9 cellular contexts compared by ENCODE assay signal in the genomic region with DNA sequence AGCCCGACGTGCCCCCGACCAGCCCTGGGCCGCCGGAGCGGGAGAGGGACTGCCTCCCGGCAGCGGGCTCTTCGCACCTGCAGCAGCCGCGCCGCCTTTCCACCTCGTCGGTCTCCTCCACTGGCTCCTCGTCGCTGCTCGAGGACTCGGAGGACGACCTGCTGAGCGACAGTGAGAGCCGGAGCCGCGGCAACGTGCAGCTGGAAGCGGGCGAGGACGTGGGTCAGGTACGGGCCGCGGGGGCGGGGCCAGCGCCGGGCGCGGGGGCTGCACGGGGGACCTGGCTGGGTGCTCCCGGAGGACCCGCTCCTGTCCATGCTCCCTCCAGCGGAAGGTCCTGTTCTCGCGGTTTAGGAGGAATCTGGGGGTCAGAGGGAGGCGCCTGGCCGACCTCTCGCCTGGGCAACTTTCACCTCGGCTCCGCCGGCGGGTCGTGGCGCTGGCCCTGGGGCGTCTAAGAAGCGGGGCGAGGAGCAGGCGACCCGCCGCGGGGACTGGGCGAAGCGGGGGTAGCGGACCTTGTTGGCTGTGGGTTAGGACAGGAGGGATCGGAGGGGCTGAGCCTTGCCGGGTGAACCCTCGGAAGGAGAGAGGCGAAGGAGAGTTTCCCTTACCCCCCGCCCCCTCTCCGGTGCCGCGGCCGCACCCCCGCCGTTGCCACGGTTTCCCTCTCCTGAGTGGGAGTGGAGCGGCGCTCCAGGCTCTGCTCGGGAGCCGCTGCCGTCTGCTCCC. TPM values are rescaled to one million over a fixed set of nuclear protein-coding genes. Genes with fewer than 3 reads are reported as not detected.
DNase-seq lines count a peak whose midpoint lies in the region; ATAC-seq, FAIRE-seq and TF ChIP-seq lines count a peak whose summit lies in the region.
"Had no signal": no experiment of that assay in that cellular context is flagged by ENCODE, and none has a peak within 500 bp of the region (broad histone marks: within the 10 kb centered on the region; RNA-seq: fewer than 3 reads in every experiment).

No MANE protein-coding gene starts in this region.

- no peaks in the 10 kb centered on the region for H3K79me2 ChIP-seq in OCI-LY7 (ENCODE audit: insufficient read depth, low read depth, low read length)
- no peaks in the 10 kb centered on the region for H3K79me2 ChIP-seq in GM12878 (ENCODE audit: control insufficient read depth, insufficient read depth, low read length)

- no peaks in the 10 kb centered on the region for H3K9me2 ChIP-seq in OCI-LY7 (ENCODE audit: insufficient read depth, low read length)

- H3K27ac ChIP-seq in OCI-LY7 (ENCODE audit: low read depth, low read length, poor library complexity, severe bottlenecking) (no peak overlapping the region), GM12878 (ENCODE audit: control insufficient read depth, insufficient read depth) (no peak overlapping the region), lower lobe of right lung (no peak overlapping the region), testis (no peak overlapping the region)

- H3K36me3 ChIP-seq in OCI-LY7 (ENCODE audit: insufficient read depth, low read length): no peaks in the 10 kb centered on the region
- no peaks in the 10 kb centered on the region for H3K36me3 ChIP-seq in GM12878 (ENCODE audit: control insufficient read depth in 2 of 2, insufficient read depth in 2 of 2, low read length in 1 of 2)
- H3K36me3 ChIP-seq in lower lobe of right lung: no peaks in the 10 kb centered on the region
- no peaks in the 10 kb centered on the region for H3K36me3 ChIP-seq in testis (ENCODE audit: low read depth, missing control alignments)

- no peak for TF ChIP-seq CTCF in OCI-LY7 (conservative IDR thresholded peaks at IDR 0.05; ENCODE audit: low read length)
- TF ChIP-seq CTCF in GM12878 (IDR thresholded peaks at IDR 0.05 in 2 of 3, conservative IDR thresholded peaks at IDR 0.05 in 1 of 3; ENCODE audit: control insufficient read depth in 2 of 3, extremely low read depth in 1 of 3, insufficient read depth in 1 of 3, low read depth in 3 of 3, low read length in 3 of 3): no peak
- no peak for TF ChIP-seq CTCF in lower lobe of right lung (IDR thresholded peaks at IDR 0.05)
- no peak for TF ChIP-seq CTCF in testis (IDR thresholded peaks at IDR 0.05)

- no peak for FAIRE-seq in GM12878 (lab: Jason Lieb, UNC)
- FAIRE-seq: endometrium had no signal

- H3K27me3 ChIP-seq in GM12878 (replicated peaks in 1 of 2; ENCODE audit: control insufficient read depth in 2 of 2, insufficient read depth in 2 of 2, low read length in 1 of 2) (peaks cover 7 to 8% of the 10 kb centered on the region in 2 experiments; a peak in 3 of 4 replicates), lower lobe of right lung (ENCODE audit: low read depth) (peaks cover 51% of the 10 kb centered on the region), testis (no peaks in the 10 kb centered on the region)

- H3K9me3 ChIP-seq in OCI-LY7 (ENCODE audit: low read length) (no peaks in the 10 kb centered on the region), GM12878 (replicated peaks; ENCODE audit: control insufficient read depth, insufficient read depth, low read length) (no peaks in the 10 kb centered on the region), lower lobe of right lung (no peaks in the 10 kb centered on the region), testis (no peaks in the 10 kb centered on the region)

- no peak for TF ChIP-seq EP300 in GM12878 (IDR thresholded peaks at IDR 0.05; ENCODE audit: borderline replicate concordance in 1 of 2, control insufficient read depth in 1 of 2, low read depth in 2 of 2, low read length in 2 of 2)

- H4K20me1 ChIP-seq in OCI-LY7 (ENCODE audit: insufficient read depth, low read length): no peaks in the 10 kb centered on the region
- H4K20me1 ChIP-seq in GM12878 (ENCODE audit: control insufficient read depth, insufficient read depth): no peaks in the 10 kb centered on the region; the same call in 1 of the 2 replicates

- RAD21 ChIA-PET in GM12878 (lab: Charles Lee; ENCODE audit: unreplicated experiment): interaction anchor here (1.0 to 2.7 kb wide), 4 partner anchors 11 to 28 kb away, joined by 3 to 16 read pairs (median 10); a partner anchor contains a TSS

- peak; percentile 45 for DNase-seq in NCI-H82 (lab: John Stamatoyannopoulos, UW)
- DNase-seq in NCI-H82 treated with DMSO at 0.1 percent for 48 hours (lab: John Stamatoyannopoulos, UW; ENCODE audit: unreplicated experiment): no peak
- peak; percentile 55 for DNase-seq in OCI-LY7 (ENCODE audit: low spot score)
- no peak for DNase-seq in GM12878 (ENCODE audit: low read depth, low spot score)
- peak; percentile 55 for DNase-seq in lower lobe of right lung
- peak; percentile 24 for DNase-seq in testis
- DNase-seq in C1 segment of cervical spinal cord (lab: John Stamatoyannopoulos, UW): no peak

- intact Hi-C loops in OCI-LY7 (cut with micrococcal nuclease; ENCODE audit: unreplicated experiment): no loop called here
- intact Hi-C loops in GM12878 (cut with micrococcal nuclease; ENCODE audit: unreplicated experiment): no loop called here
- intact Hi-C loops in lower lobe of right lung (cut with DNase I): no loop called here
- intact Hi-C loops in testis (cut with DNase I; ENCODE audit: low total_unique reads): no loop called here

- in situ Hi-C loops in GM12878 (cut with MboI): no loop called here

- BruUV-seq in OCI-LY7 (replicated peaks; lab: Mats Ljungman, UMichigan) (no TSS peak), GM12878 (replicated peaks; lab: Mats Ljungman, UMichigan) (no TSS peak)

- WGBS in GM12878 (ENCODE audit: insufficient coverage, insufficient replicate concordance, low lambda C conversion rate, missing lambda C conversion rate): 1% methylated on average over 49 of the region's 77 CpGs
- WGBS in testis, 2 donors: 1% methylated on average over 32 to 70 of the region's 77 CpGs

- H3K4me1 ChIP-seq in OCI-LY7 (ENCODE audit: insufficient read depth, low read length, poor library complexity, severe bottlenecking): peaks cover 22% of the 10 kb centered on the region
- peaks cover 29% of the 10 kb centered on the region for H3K4me1 ChIP-seq in GM12878 (ENCODE audit: control insufficient read depth, insufficient read depth, low read length)
- H3K4me1 ChIP-seq in lower lobe of right lung: peaks cover 35% of the 10 kb centered on the region
- peaks cover 17% of the 10 kb centered on the region for H3K4me1 ChIP-seq in testis

- ATAC-seq in HG02840 (IDR thresholded peaks at IDR 0.05; ENCODE audit: low FRiP score, unreplicated experiment): peak; percentile 24
- peak; percentile 8 for ATAC-seq in GM12878
- peak; percentile 10 to 11 for ATAC-seq in lower lobe of right lung

- no peak overlapping the region for H3K9ac ChIP-seq in GM12878 (ENCODE audit: control insufficient read depth, insufficient read depth, low read length)

- H2AFZ ChIP-seq in OCI-LY7 (ENCODE audit: low read length) (no peak overlapping the region), GM12878 (ENCODE audit: control insufficient read depth, low read depth, low read length) (peak overlapping the region; percentile 78)

- TF ChIP-seq RAD21 in GM12878 (IDR thresholded peaks at IDR 0.05; ENCODE audit: insufficient read depth, low read depth, low read length): no peak

- SMC1A ChIA-PET in GM12878 (lab: Charles Lee; ENCODE audit: uncharacterized antibody, unreplicated experiment): interaction anchor here (1.2 to 2.2 kb wide), 2 partner anchors 12 to 28 kb away, joined by 4 to 8 read pairs; no protein-coding TSS in a partner anchor

- H3K4me2 ChIP-seq in OCI-LY7 (ENCODE audit: low read length) (peak overlapping the region; percentile 78), GM12878 (ENCODE audit: control insufficient read depth, insufficient read depth) (peak overlapping the region; percentile 89)

- CTCF ChIA-PET in OCI-LY7 (lab: Charles Lee; ENCODE audit: unreplicated experiment) (no interaction called here), GM12878 (lab: Yijun Ruan, JAX) (interaction anchor here (0.6 to 3.2 kb wide), 2 partner anchors 28 to 30 kb away, joined by 3 to 19 read pairs; no protein-coding TSS in a partner anchor)

- peak overlapping the region; percentile 68 for H3K4me3 ChIP-seq in OCI-LY7 (ENCODE audit: low read depth, low read length, poor library complexity, severe bottlenecking)
- H3K4me3 ChIP-seq in GM12878: peak overlapping the region; percentile 73
- peak overlapping the region; percentile 84 for H3K4me3 ChIP-seq in lower lobe of right lung
- H3K4me3 ChIP-seq in testis: peak overlapping the region; percentile 43 to 51

- POLR2A ChIA-PET in OCI-LY7 (lab: Charles Lee) (no interaction called here), GM12878 (lab: Charles Lee) (interaction anchor here (0.9 to 2.8 kb wide), 2 partner anchors 10 to 17 kb away, joined by 3 to 16 read pairs; no protein-coding TSS in a partner anchor)

- no peak for TF ChIP-seq POLR2A in GM12878 (IDR thresholded peaks at IDR 0.05; ENCODE audit: low read depth, low read length)
- TF ChIP-seq POLR2A in testis (IDR thresholded peaks at IDR 0.05): no peak

RNA-seq across cellular contexts. Expression of a gene that starts 0.7 kb away (rescaled TPM):
- not detected in 2 replicates for total RNA-seq in OCI-LY7 (2014; rRNA removed; shearing (Covaris generic))
- total RNA-seq in OCI-LY7 (2022) (not detected in 2 replicates), GM12878 (2014; rRNA removed) (0.54 and 0.90 TPM in 2 replicates), GM12878 (2014; rRNA removed; fragmentation: Illumina TruSeq; extraction: Trizol) (0.27 and 0.32 TPM in 2 replicates), GM12878 (2021) (0.64 and 0.67 TPM in 2 replicates), lower lobe of right lung (0.32 TPM), testis (10 to 100 TPM; 16.7 to 21.3 TPM)
- 0.71 and 1.6 TPM in 2 replicates for total RNA-seq in GM12878 (2013; cell fraction: nucleolus; rRNA removed)
- polyA plus RNA-seq in GM12878 (2011; ENCODE audit: low read depth): 0.17 TPM
- polyA plus RNA-seq in GM12878 (2011; rRNA removed) (0.48 and 1.5 TPM in 2 replicates), GM12878 (2014; fragmentation: Illumina TruSeq; extraction: Trizol) (0.04 TPM in 1 of 2 replicates, not detected in the other), GM12878 (2014; fragmentation: Nextera tagmentation; extraction: Ambion mirVana) (under 1 TPM in 1 of 2 experiments, not detected in 1; 0.07 TPM), GM12878 (2014; rRNA removed) (0.73 and 0.91 TPM in 2 replicates), GM12878 (2016; fragmentation: Nextera tagmentation; extraction: Ambion mirVana) (under 1 TPM; 0.12 to 0.49 TPM), testis (ENCODE audit: insufficient read depth, low read depth, low replicate concordance) (12.1 TPM)
- polyA plus RNA-seq in GM12878 (2011; cell fraction: cytosol; rRNA removed): 2.2 and 2.3 TPM in 2 replicates
- 4.1 and 6.0 TPM in 2 replicates for polyA plus RNA-seq in GM12878 (2011; cell fraction: nucleus; rRNA removed)
- 0.32 and 0.88 TPM in 2 replicates for polyA plus RNA-seq in GM12878 (2012)
- polyA minus RNA-seq in GM12878 (2011; rRNA and poly(A)+ RNA removed): 1.1 and 1.8 TPM in 2 replicates
- polyA minus RNA-seq in GM12878 (2011; cell fraction: cytosol; rRNA and poly(A)+ RNA removed): 1.6 and 2.1 TPM in 2 replicates
- 0.77 and 1.9 TPM in 2 replicates for polyA minus RNA-seq in GM12878 (2011; cell fraction: nucleus; rRNA and poly(A)+ RNA removed)

RNA-seq across cellular contexts. Expression of a gene that starts 19.3 kb away (rescaled TPM):
- 0.10 and 0.22 TPM in 2 replicates for total RNA-seq in OCI-LY7 (2014; rRNA removed; shearing (Covaris generic))
- total RNA-seq in OCI-LY7 (2022): 0.11 TPM in 2 replicates
- 5.0 and 6.4 TPM in 2 replicates for total RNA-seq in GM12878 (2013; cell fraction: nucleolus; rRNA removed)
- total RNA-seq in GM12878 (2014; rRNA removed): 0.33 and 0.45 TPM in 2 replicates
- 0.13 and 0.14 TPM in 2 replicates for total RNA-seq in GM12878 (2014; rRNA removed; fragmentation: Illumina TruSeq; extraction: Trizol)
- 0.61 and 0.80 TPM in 2 replicates for total RNA-seq in GM12878 (2021)
- not detected for polyA plus RNA-seq in GM12878 (2011; ENCODE audit: low read depth)
- polyA plus RNA-seq in GM12878 (2011; rRNA removed): 0.09 and 0.18 TPM in 2 replicates
- 0.15 and 0.22 TPM in 2 replicates for polyA plus RNA-seq in GM12878 (2011; cell fraction: cytosol; rRNA removed)
- 2.2 and 2.6 TPM in 2 replicates for polyA plus RNA-seq in GM12878 (2011; cell fraction: nucleus; rRNA removed)
- 0.42 and 0.46 TPM in 2 replicates for polyA plus RNA-seq in GM12878 (2012)
- 0.22 TPM in 1 of 2 replicates, not detected in the other for polyA plus RNA-seq in GM12878 (2014; fragmentation: Illumina TruSeq; extraction: Trizol)
- under 1 TPM in 1 of 2 experiments, not detected in 1; 0.07 TPM for polyA plus RNA-seq in GM12878 (2014; fragmentation: Nextera tagmentation; extraction: Ambion mirVana)
- 0.33 and 0.54 TPM in 2 replicates for polyA plus RNA-seq in GM12878 (2014; rRNA removed)
- under 1 TPM; 0.11 to 0.20 TPM for polyA plus RNA-seq in GM12878 (2016; fragmentation: Nextera tagmentation; extraction: Ambion mirVana)
- 0.46 TPM in 1 of 2 replicates, not detected in the other for polyA minus RNA-seq in GM12878 (2011; rRNA and poly(A)+ RNA removed)
- polyA minus RNA-seq in GM12878 (2011; cell fraction: cytosol; rRNA and poly(A)+ RNA removed): 0.80 TPM in 1 of 2 replicates, not detected in the other
- polyA minus RNA-seq in GM12878 (2011; cell fraction: nucleus; rRNA and poly(A)+ RNA removed): 0.24 TPM in 1 of 2 replicates, not detected in the other
- total RNA-seq in lower lobe of right lung: 25.9 TPM
- total RNA-seq in testis: 1 to 10 TPM; 3.7 to 4.2 TPM
- 2.9 TPM for polyA plus RNA-seq in testis (ENCODE audit: insufficient read depth, low read depth, low replicate concordance)

RNA-seq across cellular contexts. Expression of a gene that starts 49.7 kb away (rescaled TPM):
- 19.3 and 24.3 TPM in 2 replicates for total RNA-seq in OCI-LY7 (2014; rRNA removed; shearing (Covaris generic))
- 39.9 and 51.6 TPM in 2 replicates for total RNA-seq in OCI-LY7 (2022)
- total RNA-seq in GM12878 (2013; cell fraction: nucleolus; rRNA removed): 57.3 and 60.8 TPM in 2 replicates
- total RNA-seq in GM12878 (2014; rRNA removed): 14.3 and 16.5 TPM in 2 replicates
- total RNA-seq in GM12878 (2014; rRNA removed; fragmentation: Illumina TruSeq; extraction: Trizol): 6.7 and 7.0 TPM in 2 replicates
- 39.9 and 50.6 TPM in 2 replicates for total RNA-seq in GM12878 (2021)
- 15.0 TPM for polyA plus RNA-seq in GM12878 (2011; ENCODE audit: low read depth)
- 3.7 and 7.4 TPM in 2 replicates for polyA plus RNA-seq in GM12878 (2011; rRNA removed)
- 9.0 and 9.1 TPM in 2 replicates for polyA plus RNA-seq in GM12878 (2011; cell fraction: cytosol; rRNA removed)
- polyA plus RNA-seq in GM12878 (2011; cell fraction: nucleus; rRNA removed): 29.1 and 37.5 TPM in 2 replicates
- polyA plus RNA-seq in GM12878 (2012): 20.4 and 23.6 TPM in 2 replicates
- polyA plus RNA-seq in GM12878 (2014; fragmentation: Illumina TruSeq; extraction: Trizol): 6.9 and 11.3 TPM in 2 replicates
- 1 to 10 TPM; 6.0 to 7.7 TPM for polyA plus RNA-seq in GM12878 (2014; fragmentation: Nextera tagmentation; extraction: Ambion mirVana)
- polyA plus RNA-seq in GM12878 (2014; rRNA removed): 13.5 and 20.1 TPM in 2 replicates
- polyA plus RNA-seq in GM12878 (2016; fragmentation: Nextera tagmentation; extraction: Ambion mirVana): 10 to 100 TPM; 27.5 to 28.1 TPM
- 8.6 and 15.8 TPM in 2 replicates for polyA minus RNA-seq in GM12878 (2011; rRNA and poly(A)+ RNA removed)
- polyA minus RNA-seq in GM12878 (2011; cell fraction: cytosol; rRNA and poly(A)+ RNA removed): 8.3 and 15.6 TPM in 2 replicates
- polyA minus RNA-seq in GM12878 (2011; cell fraction: nucleus; rRNA and poly(A)+ RNA removed): 16.0 and 26.5 TPM in 2 replicates
- 28.5 TPM for total RNA-seq in lower lobe of right lung
- 10 to 100 TPM; 49.4 to 70.9 TPM for total RNA-seq in testis
- polyA plus RNA-seq in testis (ENCODE audit: insufficient read depth, low read depth, low replicate concordance): 36.3 TPM

Comparison
In these comparisons a context has a peak if more than half of its experiments do, and no peak if none do; other contexts are left out.
1. DNase-seq: peak in NCI-H82 (single experiment), OCI-LY7 (single experiment), lower lobe of right lung (single experiment) and testis (single experiment); none in NCI-H82 treated with DMSO at 0.1 percent for 48 hours (single experiment), GM12878 (single experiment) and C1 segment of cervical spinal cord (0 of 14).
2. RNA of a gene that starts 0.7 kb away (total RNA-seq): 16.7 to 21.3 TPM in testis; 0.27 to 1.6 TPM in GM12878, 0.32 TPM in lower lobe of right lung (single experiment) and not detected in OCI-LY7; every median in the first group is over 4 times any median in the second.
3. Peak in every context shown above with its lines, with median percentiles within 50 percentile points of each other: ATAC-seq and H3K4me3 ChIP-seq.